ENCODE assay signal across 24 cellular contexts in genomic region chr5:148780711-148781110, GRCh38.
"Had no signal": no experiment of that assay in that cellular context is flagged by ENCODE, and none has a peak within 500 bp of the region (broad histone marks: within the 10 kb centered on the region; RNA-seq: fewer than 3 reads in every experiment).

No MANE protein-coding gene starts in this region.

- H3K36me3 ChIP-seq: esophagus squamous epithelium, gastrocnemius medialis, upper lobe of right lung had no signal

- H3K4me3 ChIP-seq: esophagus squamous epithelium, gastrocnemius medialis, upper lobe of right lung had no signal

- DNase-seq: activated CD4-positive, alpha-beta T cell treated with anti-CD3 and anti-CD28 coated beads, Interleukin-2, amount 10 ng/mL, durations not matched to agents 7 days and 5 days; activated CD4-positive, CD25-positive, alpha-beta regulatory T cell treated with anti-CD3 and anti-CD28 coated beads, Interleukin-2, amount 50 U/mL, for 72 hours; activated CD8-positive, alpha-beta T cell treated with anti-CD3 and anti-CD28 coated beads, Interleukin-2, amount 10 ng/mL, durations not matched to agents 7 days and 5 days; activated T-cell treated with anti-CD3 and anti-CD28 coated beads, Interleukin-2, amount 50 U/mL, for 1 hour; aorta; central memory CD4-positive, alpha-beta T cell; effector memory CD4-positive, alpha-beta T cell; esophagus squamous epithelium; gastrocnemius medialis; head of caudate nucleus; hypothalamus; left ventricle myocardium superior; mammary epithelial cell; right cardiac atrium; stimulated activated CD4-positive, alpha-beta T cell treated with anti-CD3 and anti-CD28 coated beads, Interleukin-4, amount 100 ng/mL, for 4 hours; stimulated activated naive CD8-positive, alpha-beta T cell treated with anti-CD3 and anti-CD28 coated beads, Interleukin-15, Interleukin-2, amounts not matched to agents 100 U/mL and 50 U/mL, for 24 hours; upper lobe of right lung had no signal

- H3K79me2 ChIP-seq: parathyroid adenoma had no signal

- H3K27ac ChIP-seq: esophagus squamous epithelium, gastrocnemius medialis, parathyroid adenoma, upper lobe of right lung, VCaP had no signal

- H3K27me3 ChIP-seq: esophagus squamous epithelium, gastrocnemius medialis, upper lobe of right lung had no signal

- H3K9me3 ChIP-seq: esophagus squamous epithelium, gastrocnemius medialis, upper lobe of right lung had no signal

- H3K4me1 Mint-ChIP-seq: activated CD4-positive, alpha-beta T cell treated with anti-CD3 and anti-CD28 coated beads, Interleukin-2, amount 10 ng/mL, durations not matched to agents 7 days and 5 days; activated T-helper 17 cell treated with anti-CD3 and anti-CD28 coated beads, Interleukin-2, amount 50 U/mL, for 72 hours; brain; nephron had no signal

- H3K9ac ChIP-seq: parathyroid adenoma had no signal

- H2AFZ ChIP-seq: parathyroid adenoma had no signal

- H3K4me1 ChIP-seq: gastrocnemius medialis, parathyroid adenoma, upper lobe of right lung had no signal

- H3K27ac Mint-ChIP-seq: activated CD4-positive, alpha-beta T cell treated with anti-CD3 and anti-CD28 coated beads, Interleukin-2, amount 10 ng/mL, durations not matched to agents 7 days and 5 days; activated CD8-positive, alpha-beta T cell treated with anti-CD3 and anti-CD28 coated beads, Interleukin-2, amount 10 ng/mL, durations not matched to agents 7 days and 5 days; activated naive CD4-positive, alpha-beta T cell treated with anti-CD3 and anti-CD28 coated beads, Interleukin-2, amount 50 U/mL, for 72 hours; activated T-helper 17 cell treated with anti-CD3 and anti-CD28 coated beads, Interleukin-2, amount 50 U/mL, for 72 hours; brain; nephron; T-helper 2 cell treated with Interferon-gamma antibody and Interleukin-4, amounts not matched to agents 5 μg/mL and 100 μg/mL, for 36 hours had no signal

- H3K9me3 Mint-ChIP-seq: activated CD4-positive, alpha-beta T cell treated with anti-CD3 and anti-CD28 coated beads, Interleukin-2, amount 10 ng/mL, durations not matched to agents 7 days and 5 days; activated naive CD4-positive, alpha-beta T cell treated with anti-CD3 and anti-CD28 coated beads, Interleukin-2, amount 50 U/mL, for 72 hours; activated T-helper 17 cell treated with anti-CD3 and anti-CD28 coated beads, Interleukin-2, amount 50 U/mL, for 72 hours; brain; nephron; T-helper 2 cell treated with Interferon-gamma antibody and Interleukin-4, amounts not matched to agents 5 μg/mL and 100 μg/mL, for 36 hours had no signal

- ATAC-seq: activated CD8-positive, alpha-beta T cell treated with anti-CD3 and anti-CD28 coated beads, Interleukin-2, amount 10 ng/mL, durations not matched to agents 7 days and 5 days; activated naive CD4-positive, alpha-beta T cell treated with anti-CD3 and anti-CD28 coated beads, Interleukin-2, amount 50 U/mL, for 72 hours; activated T-helper 17 cell treated with anti-CD3 and anti-CD28 coated beads, Interleukin-2, amount 50 U/mL, for 72 hours; gastrocnemius medialis; left ventricle myocardium superior; right cardiac atrium; stimulated activated naive CD8-positive, alpha-beta T cell treated with anti-CD3 and anti-CD28 coated beads, Interleukin-15, Interleukin-2, amounts not matched to agents 100 U/mL and 50 U/mL, for 24 hours; upper lobe of right lung had no signal

- H3K36me3 Mint-ChIP-seq: activated naive CD4-positive, alpha-beta T cell treated with anti-CD3 and anti-CD28 coated beads, Interleukin-2, amount 50 U/mL, for 72 hours; brain had no signal

- H3K4me3 Mint-ChIP-seq: activated CD4-positive, alpha-beta T cell treated with anti-CD3 and anti-CD28 coated beads, Interleukin-2, amount 10 ng/mL, durations not matched to agents 7 days and 5 days; activated CD8-positive, alpha-beta T cell treated with anti-CD3 and anti-CD28 coated beads, Interleukin-2, amount 10 ng/mL, durations not matched to agents 7 days and 5 days; activated T-helper 17 cell treated with anti-CD3 and anti-CD28 coated beads, Interleukin-2, amount 50 U/mL, for 72 hours; brain; nephron; T-helper 2 cell treated with Interferon-gamma antibody and Interleukin-4, amounts not matched to agents 5 μg/mL and 100 μg/mL, for 36 hours had no signal
